Comparison of ENCODE assay signal across 19 cellular contexts in genomic region chr9:116162241-116162781, GRCh38. TPM values are rescaled to one million over a fixed set of nuclear protein-coding genes. Genes with fewer than 3 reads are reported as not detected.
DNase-seq lines count a peak whose midpoint lies in the region; ATAC-seq and TF ChIP-seq lines count a peak whose summit lies in the region.
"Had no signal": no experiment of that assay in that cellular context is flagged by ENCODE, and none has a peak within 500 bp of the region (broad histone marks: within the 10 kb centered on the region; RNA-seq: fewer than 3 reads in every experiment).

No MANE protein-coding gene starts in this region.

- H3K79me2 ChIP-seq in parathyroid adenoma = peaks cover 41% of the 10 kb centered on the region

- H3K4me3 ChIP-seq in adipocyte (ENCODE audit: low read length) (no peak overlapping the region), fibroblast of villous mesenchyme (ENCODE audit: low read depth, low read length) (no peak overlapping the region), parathyroid adenoma (ENCODE audit: low read depth, low read length) (no peak overlapping the region)
- H3K4me3 ChIP-seq: GM23338, MG63, PC-9, SJSA1 had no signal

- H3K4me1 Mint-ChIP-seq in endothelial cell (ENCODE audit: unreplicated experiment) = peaks cover 3% of the 10 kb centered on the region
- H3K4me1 Mint-ChIP-seq: CD4-positive, alpha-beta memory T cell had no signal

- H3K9me3 ChIP-seq in adipocyte (ENCODE audit: control insufficient read depth, low read length) = no peaks in the 10 kb centered on the region
- no peaks in the 10 kb centered on the region for H3K9me3 ChIP-seq in parathyroid adenoma (ENCODE audit: control insufficient read depth, low read length)
- H3K9me3 ChIP-seq: BE2C, MG63, SJSA1 had no signal

- peaks cover 2% of the 10 kb centered on the region for H3K27me3 Mint-ChIP-seq in endothelial cell (ENCODE audit: unreplicated experiment)

- peak overlapping the region; percentile 74 for H3K27ac ChIP-seq in parathyroid adenoma
- H3K27ac ChIP-seq: PC-9, SJSA1 had no signal

- H3K4me1 ChIP-seq in adipocyte (ENCODE audit: control insufficient read depth, insufficient read depth, low read length) (peaks cover 27% of the 10 kb centered on the region), parathyroid adenoma (peaks cover 45% of the 10 kb centered on the region)
- H3K4me1 ChIP-seq: BE2C had no signal

- H3K9ac ChIP-seq in adipocyte (ENCODE audit: low read length) (no peak overlapping the region), parathyroid adenoma (no peak overlapping the region)

- no peak for ATAC-seq in HG03139 (IDR thresholded peaks at IDR 0.05; ENCODE audit: unreplicated experiment)
- no peak for ATAC-seq in GM21423 (IDR thresholded peaks at IDR 0.05; ENCODE audit: unreplicated experiment)
- no peak for ATAC-seq in GM18868 (IDR thresholded peaks at IDR 0.05; ENCODE audit: unreplicated experiment)
- ATAC-seq: GM23338 had no signal

- H2AFZ ChIP-seq in parathyroid adenoma = no peak overlapping the region
- H2AFZ ChIP-seq: GM23338, PC-9 had no signal

- no peaks in the 10 kb centered on the region for H3K27me3 ChIP-seq in adipocyte (replicated peaks; ENCODE audit: control insufficient read depth, insufficient read depth, low read length)
- no peaks in the 10 kb centered on the region for H3K27me3 ChIP-seq in parathyroid adenoma (ENCODE audit: control insufficient read depth, insufficient read depth, low read length)
- H3K27me3 ChIP-seq: MG63, SJSA1 had no signal

- H3K27ac Mint-ChIP-seq in endothelial cell (ENCODE audit: unreplicated experiment) = no peak overlapping the region
- H3K27ac Mint-ChIP-seq: CD4-positive, alpha-beta memory T cell; GM23338 had no signal

- peaks cover 5% of the 10 kb centered on the region for H3K36me3 ChIP-seq in adipocyte (ENCODE audit: control insufficient read depth, insufficient read depth, low read length, severe bottlenecking)
- H3K36me3 ChIP-seq in parathyroid adenoma (ENCODE audit: control insufficient read depth, insufficient read depth, low read length) = no peaks in the 10 kb centered on the region
- H3K36me3 ChIP-seq: BE2C, MG63 had no signal

- H3K36me3 Mint-ChIP-seq in endothelial cell (ENCODE audit: low read depth, unreplicated experiment) = no peaks in the 10 kb centered on the region
- H3K36me3 Mint-ChIP-seq: CD4-positive, alpha-beta memory T cell had no signal

- TF ChIP-seq CTCF in fibroblast of villous mesenchyme (IDR thresholded peaks at IDR 0.05; ENCODE audit: insufficient read depth, low read depth, low read length) = no peak
- TF ChIP-seq CTCF in parathyroid adenoma (IDR thresholded peaks at IDR 0.05) = no peak
- TF ChIP-seq CTCF in endothelial cell (IDR thresholded peaks at IDR 0.05; ENCODE audit: unreplicated experiment) = no peak

- H3K4me2 ChIP-seq in parathyroid adenoma (ENCODE audit: low read length) = peak overlapping the region; percentile 15
- H3K4me2 ChIP-seq: GM23338, PC-9 had no signal

- DNase-seq in OCI-M1 (lab: John Stamatoyannopoulos, UW) = peak; percentile 79
- peak; percentile 48 for DNase-seq in adipocyte (ENCODE audit: low read depth)
- peak; percentile 66 for DNase-seq in fibroblast of villous mesenchyme (ENCODE audit: low read depth)
- DNase-seq in endothelial cell (ENCODE audit: low spot score) = no peak
- DNase-seq: BE2C; CD4-positive, alpha-beta memory T cell; MG63; NCI-H1092; NCI-H146; NCI-H2081; NCI-H510A treated with DMSO at 0.1 percent for 48 hours; NCI-H82; PC-9 had no signal

- H3K4me3 Mint-ChIP-seq in endothelial cell (ENCODE audit: unreplicated experiment) = no peak overlapping the region
- H3K4me3 Mint-ChIP-seq: CD4-positive, alpha-beta memory T cell; GM23338 had no signal

- no peaks in the 10 kb centered on the region for H3K9me3 Mint-ChIP-seq in endothelial cell (ENCODE audit: unreplicated experiment)
- H3K9me3 Mint-ChIP-seq: GM23338 had no signal

RNA-seq across cellular contexts. Expression of gene PAPPA, which starts 8.7 kb away (rescaled TPM):
- total RNA-seq in fibroblast of villous mesenchyme = 42.5 and 104 TPM in 2 replicates
- total RNA-seq in endothelial cell (ENCODE audit: unreplicated experiment) = 1.4 TPM
- total RNA-seq: CD4-positive, alpha-beta memory T cell had no signal

Comparison
In these comparisons a context has a peak if more than half of its experiments do, and no peak if none do; other contexts are left out.
1. RNA of gene PAPPA, which starts 8.7 kb away (total RNA-seq): 42.5 to 104 TPM in fibroblast of villous mesenchyme; 1.4 TPM in endothelial cell (single experiment); every median in the first group is over 10 times any median in the second.